8 cellular contexts compared by ENCODE assay signal in genomic region chr6:31652925-31653724, GRCh38. TPM values are rescaled to one million over a fixed set of nuclear protein-coding genes. Genes with fewer than 3 reads are reported as not detected.
DNase-seq lines count a peak whose midpoint lies in the region; ATAC-seq and TF ChIP-seq lines count a peak whose summit lies in the region.

No MANE protein-coding gene starts in this region.

- peak; percentile 65 for ATAC-seq in GM19395 (IDR thresholded peaks at IDR 0.05; ENCODE audit: unreplicated experiment)
- peak; percentile 23 for ATAC-seq in HG03457 (IDR thresholded peaks at IDR 0.05; ENCODE audit: unreplicated experiment)

- H3K4me1 ChIP-seq in DOHH2 (ENCODE audit: control insufficient read depth, low read length) (peaks cover 20% of the 10 kb centered on the region), skeletal muscle tissue (ENCODE audit: control insufficient read depth in 3 of 3, insufficient read depth in 3 of 3, low read length in 3 of 3) (peaks cover 20 to 34% (median 29%) of the 10 kb centered on the region in 3 donors)

- no peaks in the 10 kb centered on the region for H4K20me1 ChIP-seq in DOHH2 (ENCODE audit: control insufficient read depth, insufficient read depth, low read depth, low read length)

- peaks cover 9% of the 10 kb centered on the region for H3F3A ChIP-seq in DOHH2 (ENCODE audit: control insufficient read depth, insufficient read depth)

- peak; percentile 18 for TF ChIP-seq CTCF in DOHH2 (IDR thresholded peaks at IDR 0.05; ENCODE audit: low read depth, low read length, poor library complexity, severe bottlenecking)
- no peak for TF ChIP-seq CTCF in RWPE1 (conservative IDR thresholded peaks at IDR 0.05; ENCODE audit: low read depth)
- TF ChIP-seq CTCF in astrocyte of the spinal cord (IDR thresholded peaks at IDR 0.05; ENCODE audit: low read depth, low read length) = no peak

- POLR2A ChIA-PET in RWPE1 (lab: Yijun Ruan, JAX; ENCODE audit: low non-redundant PET) = interaction anchor here (0.7 to 1.6 kb wide), 5 partner anchors 12 to 85 kb away, joined by 3 to 7 read pairs (median 4); partner anchors contain the start of gene GPANK1

- H3K9me2 ChIP-seq in DOHH2 (replicated peaks; ENCODE audit: control insufficient read depth, low read length) = no peaks in the 10 kb centered on the region

- H3K9ac ChIP-seq in skeletal muscle tissue (ENCODE audit: low read depth in 1 of 3, low read length in 3 of 3) = peak overlapping the region; percentile 93 to 99 (median 98)

- H3K27me3 ChIP-seq in DOHH2 (ENCODE audit: control insufficient read depth, low read length) (no peaks in the 10 kb centered on the region), skeletal muscle tissue (ENCODE audit: control insufficient read depth in 3 of 3, insufficient read depth in 3 of 3, low read length in 3 of 3) (no peaks in the 10 kb centered on the region)

- H3K36me3 ChIP-seq in DOHH2 (ENCODE audit: control insufficient read depth, low read length) (peaks cover 42% of the 10 kb centered on the region), skeletal muscle tissue (ENCODE audit: control insufficient read depth in 3 of 3, insufficient read depth in 3 of 3, low read length in 3 of 3) (peaks cover 35 to 51% (median 41%) of the 10 kb centered on the region in 3 donors)

- H3K27ac ChIP-seq in DOHH2 (ENCODE audit: low read depth, low read length) (peak overlapping the region; percentile 82), RWPE1 (peak overlapping the region; percentile 96), skeletal muscle tissue (ENCODE audit: low read depth, low read length) (peak overlapping the region; percentile 99)

- H3K4me2 ChIP-seq in DOHH2 (ENCODE audit: low read length) = peak overlapping the region; percentile 84

- DNase-seq in RWPE1 (ENCODE audit: low spot score) = peak; percentile 78
- no peak for DNase-seq in astrocyte of the spinal cord (ENCODE audit: low read depth, low spot score)
- no peak for DNase-seq in putamen (ENCODE audit: low spot score)

- CTCF ChIA-PET in RWPE1 (lab: Yijun Ruan, JAX) = interaction anchor here (0.6 to 1.4 kb wide), 4 partner anchors 63 to 237 kb away, joined by 3 to 4 read pairs (median 4); partner anchors contain the start of gene ATP6V1G2

- H3K4me3 ChIP-seq in DOHH2 (ENCODE audit: low read length) (peak overlapping the region; percentile 83), astrocyte of the spinal cord (ENCODE audit: low read depth, low read length) (peak overlapping the region; percentile 93), iPS-18c (ENCODE audit: insufficient read depth, low read depth, low read length) (peak overlapping the region; percentile 86), skeletal muscle tissue (ENCODE audit: low read length in 3 of 3) (peak overlapping the region; percentile 96 to 98 (median 96))

- in situ Hi-C loops in astrocyte of the spinal cord (cut with HindIII; ENCODE audit: low sequenced_read_pairs) = no loop called here

- H3K9me3 ChIP-seq in DOHH2 (ENCODE audit: control insufficient read depth, insufficient read depth, low read length) = no peaks in the 10 kb centered on the region
- H3K9me3 ChIP-seq in iPS-18c (ENCODE audit: control insufficient read depth, insufficient read depth, low read length) = no peaks in the 10 kb centered on the region
- no peaks in the 10 kb centered on the region for H3K9me3 ChIP-seq in skeletal muscle tissue (ENCODE audit: control insufficient read depth in 3 of 3, low read length in 3 of 3)

- H3K79me2 ChIP-seq in DOHH2 (ENCODE audit: control insufficient read depth, low read length) = peaks cover 59% of the 10 kb centered on the region

RNA-seq across cellular contexts. Expression of gene BAG6, which starts 0.7 kb away (rescaled TPM):
- total RNA-seq in skeletal muscle tissue = 118 TPM

RNA-seq across cellular contexts. Expression of gene APOM, which starts 2.6 kb away (rescaled TPM):
- 1.0 TPM for total RNA-seq in skeletal muscle tissue

RNA-seq across cellular contexts. Expression of gene C6orf47, which starts 7.5 kb away (rescaled TPM):
- 18.3 TPM for total RNA-seq in skeletal muscle tissue

RNA-seq across cellular contexts. Expression of gene GPANK1, which starts 11.7 kb away (rescaled TPM):
- total RNA-seq in skeletal muscle tissue = 16.2 TPM

RNA-seq across cellular contexts. Expression of gene CSNK2B, which starts 12.8 kb away (rescaled TPM):
- 68.4 TPM for total RNA-seq in skeletal muscle tissue
